Comparison of ENCODE assay signal across 31 cellular contexts in genomic region chr2:221399183-221399582, GRCh38.
"Had no signal": no experiment of that assay in that cellular context is flagged by ENCODE, and none has a peak within 500 bp of the region (broad histone marks: within the 10 kb centered on the region; RNA-seq: fewer than 3 reads in every experiment).

No MANE protein-coding gene starts in this region.

- H3K79me2 ChIP-seq: hepatocyte had no signal

- H3K4me1 ChIP-seq: ascending aorta, breast epithelium, esophagus muscularis mucosa, gastroesophageal sphincter, heart right ventricle had no signal

- H3K27ac Mint-ChIP-seq: activated CD4-positive, alpha-beta memory T cell treated with anti-CD3 and anti-CD28 coated beads, Interleukin-2, amount 10 ng/mL, durations not matched to agents 7 days and 5 days; activated CD4-positive, alpha-beta T cell treated with anti-CD3 and anti-CD28 coated beads, Interleukin-2, amount 10 ng/mL, durations not matched to agents 7 days and 5 days; activated naive CD4-positive, alpha-beta T cell treated with anti-CD3 and anti-CD28 coated beads, Interleukin-2, amount 10 ng/mL, durations not matched to agents 7 days and 5 days; activated naive CD4-positive, alpha-beta T cell treated with anti-CD3 and anti-CD28 coated beads, Interleukin-2, amount 50 U/mL, for 72 hours; activated naive CD8-positive, alpha-beta T cell treated with anti-CD3 and anti-CD28 coated beads, Interleukin-2, amount 10 ng/mL, durations not matched to agents 7 days and 5 days; activated T-cell treated with anti-CD3 and anti-CD28 coated beads, Interleukin-2, amount 50 U/mL, for 24 hours; activated T-cell treated with anti-CD3 and anti-CD28 coated beads, Interleukin-2, amount 50 U/mL, for 72 hours; brain; dendritic cell treated with granulocyte-macrophage colony-stimulating factor and Interleukin-4, amounts not matched to agents 40 ng/mL and 50 ng/mL, for 4 days; T-helper 17 cell; T-helper 2 cell treated with Interferon-gamma antibody and Interleukin-4, amounts not matched to agents 5 μg/mL and 100 μg/mL, for 36 hours had no signal

- H2AFZ ChIP-seq: hepatocyte had no signal

- H3K4me1 Mint-ChIP-seq: activated CD4-positive, alpha-beta memory T cell treated with anti-CD3 and anti-CD28 coated beads, Interleukin-2, amount 10 ng/mL, durations not matched to agents 7 days and 5 days; activated CD4-positive, alpha-beta T cell treated with anti-CD3 and anti-CD28 coated beads, Interleukin-2, amount 10 ng/mL, durations not matched to agents 7 days and 5 days; activated naive CD4-positive, alpha-beta T cell treated with anti-CD3 and anti-CD28 coated beads, Interleukin-2, amount 10 ng/mL, durations not matched to agents 7 days and 5 days; activated naive CD8-positive, alpha-beta T cell treated with anti-CD3 and anti-CD28 coated beads, Interleukin-2, amount 10 ng/mL, durations not matched to agents 7 days and 5 days; T-helper 17 cell had no signal

- DNase-seq: activated CD4-positive, alpha-beta memory T cell treated with anti-CD3 and anti-CD28 coated beads, Interleukin-2, amount 10 ng/mL, durations not matched to agents 7 days and 5 days; activated CD4-positive, alpha-beta T cell treated with anti-CD3 and anti-CD28 coated beads for 1 hour; activated CD4-positive, alpha-beta T cell treated with anti-CD3 and anti-CD28 coated beads for 4 hours; activated CD4-positive, alpha-beta T cell treated with anti-CD3 and anti-CD28 coated beads, Interleukin-2, amount 10 ng/mL, durations not matched to agents 7 days and 5 days; activated CD4-positive, alpha-beta T cell treated with anti-CD3 and anti-CD28 coated beads, Interleukin-2, amount 50 U/mL, for 4 hours; activated CD8-positive, alpha-beta memory T cell treated with anti-CD3 and anti-CD28 coated beads, Interleukin-2, amount 50 U/mL, for 48 hours; activated gamma-delta T cell; activated naive CD4-positive, alpha-beta T cell; activated naive CD4-positive, alpha-beta T cell treated with anti-CD3 and anti-CD28 coated beads, Interleukin-2, amount 10 ng/mL, durations not matched to agents 7 days and 5 days; activated naive CD8-positive, alpha-beta T cell treated with anti-CD3 and anti-CD28 coated beads, Interleukin-2, amount 10 ng/mL, durations not matched to agents 7 days and 5 days; activated T-cell treated with anti-CD3 and anti-CD28 coated beads for 4 hours; activated T-cell treated with anti-CD3 and anti-CD28 coated beads, Interleukin-2, amount 50 U/mL, for 24 hours; activated T-cell treated with anti-CD3 and anti-CD28 coated beads, Interleukin-2, amount 50 U/mL, for 72 hours; central memory CD4-positive, alpha-beta T cell; dorsolateral prefrontal cortex; effector memory CD4-positive, alpha-beta T cell; foreskin melanocyte; heart right ventricle; T-helper 17 cell; T1000 had no signal

- H3K4me3 ChIP-seq: ascending aorta, breast epithelium, cardiac muscle cell, coronary artery, dorsolateral prefrontal cortex, esophagus muscularis mucosa, gastroesophageal sphincter, heart right ventricle, hepatocyte had no signal

- H3K27me3 ChIP-seq: ascending aorta, breast epithelium, cardiac muscle cell, dorsolateral prefrontal cortex, esophagus muscularis mucosa, gastroesophageal sphincter, heart right ventricle, hepatocyte had no signal

- H3K4me2 ChIP-seq: hepatocyte had no signal

- H3K36me3 ChIP-seq: ascending aorta, breast epithelium, cardiac muscle cell, esophagus muscularis mucosa, gastroesophageal sphincter, heart right ventricle had no signal

- H3K27me3 Mint-ChIP-seq: activated naive CD8-positive, alpha-beta T cell treated with anti-CD3 and anti-CD28 coated beads, Interleukin-2, amount 10 ng/mL, durations not matched to agents 7 days and 5 days; activated T-cell treated with anti-CD3 and anti-CD28 coated beads, Interleukin-2, amount 50 U/mL, for 24 hours; brain; dendritic cell treated with granulocyte-macrophage colony-stimulating factor and Interleukin-4, amounts not matched to agents 40 ng/mL and 50 ng/mL, for 4 days had no signal

- ATAC-seq: activated naive CD4-positive, alpha-beta T cell treated with anti-CD3 and anti-CD28 coated beads, Interleukin-2, amount 50 U/mL, for 72 hours; activated T-cell treated with anti-CD3 and anti-CD28 coated beads, Interleukin-2, amount 50 U/mL, for 72 hours; gastroesophageal sphincter; heart right ventricle; T-helper 17 cell had no signal

- H3K36me3 Mint-ChIP-seq: activated naive CD4-positive, alpha-beta T cell treated with anti-CD3 and anti-CD28 coated beads, Interleukin-2, amount 10 ng/mL, durations not matched to agents 7 days and 5 days; activated naive CD4-positive, alpha-beta T cell treated with anti-CD3 and anti-CD28 coated beads, Interleukin-2, amount 50 U/mL, for 72 hours; activated naive CD8-positive, alpha-beta T cell treated with anti-CD3 and anti-CD28 coated beads, Interleukin-2, amount 10 ng/mL, durations not matched to agents 7 days and 5 days had no signal

- H3K27ac ChIP-seq: ascending aorta, breast epithelium, cardiac muscle cell, coronary artery, dorsolateral prefrontal cortex, esophagus muscularis mucosa, gastroesophageal sphincter, heart right ventricle, hepatocyte had no signal

- H3K4me3 Mint-ChIP-seq: activated CD4-positive, alpha-beta memory T cell treated with anti-CD3 and anti-CD28 coated beads, Interleukin-2, amount 10 ng/mL, durations not matched to agents 7 days and 5 days; activated CD4-positive, alpha-beta T cell treated with anti-CD3 and anti-CD28 coated beads, Interleukin-2, amount 10 ng/mL, durations not matched to agents 7 days and 5 days; activated naive CD4-positive, alpha-beta T cell treated with anti-CD3 and anti-CD28 coated beads, Interleukin-2, amount 10 ng/mL, durations not matched to agents 7 days and 5 days; activated naive CD8-positive, alpha-beta T cell treated with anti-CD3 and anti-CD28 coated beads, Interleukin-2, amount 10 ng/mL, durations not matched to agents 7 days and 5 days; activated T-cell treated with anti-CD3 and anti-CD28 coated beads, Interleukin-2, amount 50 U/mL, for 24 hours; activated T-cell treated with anti-CD3 and anti-CD28 coated beads, Interleukin-2, amount 50 U/mL, for 72 hours; brain; dendritic cell treated with granulocyte-macrophage colony-stimulating factor and Interleukin-4, amounts not matched to agents 40 ng/mL and 50 ng/mL, for 4 days; T-helper 17 cell; T-helper 2 cell treated with Interferon-gamma antibody and Interleukin-4, amounts not matched to agents 5 μg/mL and 100 μg/mL, for 36 hours had no signal

- H3K9me3 Mint-ChIP-seq: activated CD4-positive, alpha-beta memory T cell treated with anti-CD3 and anti-CD28 coated beads, Interleukin-2, amount 10 ng/mL, durations not matched to agents 7 days and 5 days; activated CD4-positive, alpha-beta T cell treated with anti-CD3 and anti-CD28 coated beads, Interleukin-2, amount 10 ng/mL, durations not matched to agents 7 days and 5 days; activated naive CD4-positive, alpha-beta T cell treated with anti-CD3 and anti-CD28 coated beads, Interleukin-2, amount 10 ng/mL, durations not matched to agents 7 days and 5 days; activated naive CD4-positive, alpha-beta T cell treated with anti-CD3 and anti-CD28 coated beads, Interleukin-2, amount 50 U/mL, for 72 hours; activated naive CD8-positive, alpha-beta T cell treated with anti-CD3 and anti-CD28 coated beads, Interleukin-2, amount 10 ng/mL, durations not matched to agents 7 days and 5 days; activated T-cell treated with anti-CD3 and anti-CD28 coated beads, Interleukin-2, amount 50 U/mL, for 24 hours; T-helper 2 cell treated with Interferon-gamma antibody and Interleukin-4, amounts not matched to agents 5 μg/mL and 100 μg/mL, for 36 hours had no signal

- H3K9me3 ChIP-seq: ascending aorta, breast epithelium had no signal
